ENCODE assay signal across 26 cellular contexts in genomic region chr15:83472151-83472550, GRCh38. TPM values are rescaled to one million over a fixed set of nuclear protein-coding genes. Genes with fewer than 3 reads are reported as not detected.
"Had no signal": no experiment of that assay in that cellular context is flagged by ENCODE, and none has a peak within 500 bp of the region (broad histone marks: within the 10 kb centered on the region; RNA-seq: fewer than 3 reads in every experiment).

No MANE protein-coding gene starts in this region.

- FAIRE-seq: islet of Langerhans had no signal

- H3K9me3 ChIP-seq: gastrocnemius medialis, lower lobe of right lung, neutrophil, prostate gland, stomach, transverse colon, upper lobe of right lung, uterus had no signal

- H3K4me3 ChIP-seq: gastrocnemius medialis, heart left ventricle, hepatocyte, left ventricle myocardium inferior, lower lobe of right lung, prostate gland, sigmoid colon, stomach, transverse colon, upper lobe of right lung, uterus had no signal

- DNase-seq: cortex of kidney; effector CD4-positive, alpha-beta T cell; foreskin fibroblast; gastrocnemius medialis; heart left ventricle; left colon; left ventricle myocardium inferior; lower lobe of right lung; right cardiac atrium; sigmoid colon; stimulated activated CD4-positive, alpha-beta T cell treated with anti-CD3 and anti-CD28 coated beads, Interleukin-2, amount 100 ng/mL, for 24 hours; stimulated activated CD4-positive, alpha-beta T cell treated with anti-CD3 and anti-CD28 coated beads, Interleukin-4, amount 100 ng/mL, for 24 hours; stimulated activated naive CD4-positive, alpha-beta T cell treated with Interleukin-2 at 50 U/mL for 16 hours; stomach; transverse colon; upper lobe of right lung; uterus had no signal

- H3K4me1 ChIP-seq: gastrocnemius medialis, heart left ventricle, left ventricle myocardium inferior, lower lobe of right lung, parathyroid adenoma, prostate gland, sigmoid colon, transverse colon, upper lobe of right lung, uterus had no signal

- H3K27me3 ChIP-seq: gastrocnemius medialis, heart left ventricle, hepatocyte, neutrophil, sigmoid colon, stomach, transverse colon, upper lobe of right lung, uterus had no signal

- H3K36me3 ChIP-seq: gastrocnemius medialis, heart left ventricle, left ventricle myocardium inferior, lower lobe of right lung, neutrophil, prostate gland, sigmoid colon, stomach, transverse colon, upper lobe of right lung, uterus had no signal

- H3K27ac ChIP-seq: gastrocnemius medialis, heart left ventricle, hepatocyte, left ventricle myocardium inferior, lower lobe of right lung, neutrophil, parathyroid adenoma, prostate gland, sigmoid colon, stomach, transverse colon, upper lobe of right lung, uterus had no signal

- ATAC-seq: gastrocnemius medialis; heart left ventricle; left colon; lower lobe of right lung; natural killer cell treated with Interleukin-12 subunit alpha and Interleukin-12 subunit beta and Interleukin-15 and Interleukin-18, amount 100 ng/mL, for 72 hours; right cardiac atrium; stimulated activated effector memory CD8-positive, alpha-beta T cell treated with anti-CD3 and anti-CD28 coated beads, Interleukin-12 subunit alpha, Interleukin-12 subunit beta, amount 100 ng/mL, for 72 hours; upper lobe of right lung had no signal

RNA-seq across cellular contexts. Expression of gene SH3GL3, which starts 25.0 kb away (rescaled TPM):
- total RNA-seq: gastrocnemius medialis; left ventricle myocardium inferior; mononuclear cell; natural killer cell treated with Interleukin-12 subunit alpha and Interleukin-12 subunit beta and Interleukin-15 and Interleukin-18, amount 100 ng/mL, for 72 hours; subcutaneous adipose tissue; transverse colon had no signal
